ENCODE assay signal across 9 cellular contexts in the genomic region with DNA sequence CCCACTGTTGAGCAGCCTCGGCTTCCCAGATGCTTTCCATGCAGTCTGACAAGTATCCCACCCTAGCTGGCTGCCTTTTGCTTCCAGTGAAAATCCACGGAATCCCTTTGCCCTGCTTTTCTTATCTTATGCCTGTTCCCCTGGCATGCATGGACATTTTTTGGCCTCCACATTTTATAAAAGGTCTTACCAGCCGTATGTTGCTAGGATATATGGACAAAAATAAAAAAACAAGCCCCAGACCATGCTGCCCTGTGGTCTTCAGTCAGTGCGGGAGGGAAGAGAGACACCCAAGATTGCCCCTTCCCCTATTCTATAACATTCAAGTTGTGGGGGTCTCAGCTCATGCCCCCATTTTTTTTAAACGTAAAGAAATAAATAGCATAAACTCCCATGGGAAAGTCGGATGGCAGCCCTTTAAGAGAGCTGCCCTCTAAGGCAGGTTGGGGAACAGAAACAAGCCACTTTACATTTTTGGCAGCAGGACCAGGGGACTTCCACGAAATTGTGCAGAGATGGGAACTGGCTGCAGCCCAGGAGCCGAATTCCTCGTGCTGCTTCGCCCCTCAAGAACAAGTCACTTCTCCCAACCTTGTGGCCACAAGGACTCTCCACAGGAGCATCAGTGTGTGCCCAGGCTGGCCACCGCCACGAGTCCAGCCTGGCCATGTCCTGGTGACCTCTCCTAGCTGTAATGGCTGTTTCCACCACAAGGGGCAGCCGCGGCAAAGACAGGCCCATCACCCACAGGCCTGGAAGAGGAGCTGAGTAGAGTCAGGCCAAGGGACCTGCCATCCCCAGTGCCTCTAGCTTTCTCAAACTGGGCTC.
DNase-seq lines count a peak whose midpoint lies in the region; ATAC-seq lines count a peak whose summit lies in the region.
"Had no signal": no experiment of that assay in that cellular context is flagged by ENCODE, and none has a peak within 500 bp of the region (broad histone marks: within the 10 kb centered on the region; RNA-seq: fewer than 3 reads in every experiment).

No MANE protein-coding gene starts in this region.

- H3K4me1 ChIP-seq in trophoblast cell (ENCODE audit: control insufficient read depth in 1 of 2, insufficient read depth in 2 of 2, low read length in 2 of 2), result peaks cover 8% of the 10 kb centered on the region in 2 experiments
- H3K4me1 ChIP-seq: SJSA1 had no signal

- no peak overlapping the region for H2AFZ ChIP-seq in trophoblast cell (ENCODE audit: insufficient read depth, low read length, poor library complexity)

- no peak overlapping the region for H3K23ac ChIP-seq in trophoblast cell (ENCODE audit: low read length)

- H4K12ac ChIP-seq in trophoblast cell (ENCODE audit: low read depth, low read length), result no peak overlapping the region

- DNase-seq in DMS 273 (lab: John Stamatoyannopoulos, UW; ENCODE audit: unreplicated experiment) (peak; percentile 72), NOMO-1 treated with dmso at 0.1 percent for 144 hours (lab: John Stamatoyannopoulos, UW; ENCODE audit: unreplicated experiment) (peak; percentile 45), Right ventricle myocardium superior (peak; percentile 89), trophoblast cell (peak; percentile 55 to 88), NCI-H510A (lab: John Stamatoyannopoulos, UW) (no peak)
- DNase-seq in activated gamma-delta T cell treated with anti-CD3 and anti-CD28 coated beads, Interleukin-2, amount 50 U/mL, for 16 hours (ENCODE audit: low read depth), result peak; percentile 19

- WGBS in trophoblast cell (ENCODE audit: extremely low coverage, insufficient coverage, insufficient read length), result no CpG with 5 or more reads among the region's 14 CpGs

- no peak overlapping the region for H2BK120ac ChIP-seq in trophoblast cell (ENCODE audit: insufficient read depth, low read length, poor library complexity)

- no peak overlapping the region for H4K8ac ChIP-seq in trophoblast cell (ENCODE audit: low read depth, low read length)

- no peak overlapping the region for H3K27ac ChIP-seq in trophoblast cell (ENCODE audit: low read depth, low read length)
- H3K27ac ChIP-seq: SJSA1 had no signal

- no peak overlapping the region for H3K4me3 ChIP-seq in trophoblast cell (ENCODE audit: low read depth, low read length)
- H3K4me3 ChIP-seq: SJSA1 had no signal

- peaks cover 3% of the 10 kb centered on the region for H3K9me3 ChIP-seq in trophoblast cell (ENCODE audit: insufficient read depth, low read depth, low read length)

- no peak overlapping the region for H2BK12ac ChIP-seq in trophoblast cell (ENCODE audit: low read length)

- no peak overlapping the region for H3K4ac ChIP-seq in trophoblast cell (ENCODE audit: low read depth, low read length)

- H2BK5ac ChIP-seq in trophoblast cell (ENCODE audit: low read depth, low read length, poor library complexity), result no peak overlapping the region

- H3K9ac ChIP-seq in trophoblast cell (ENCODE audit: low read length), result no peak overlapping the region

- no peak overlapping the region for H2AK5ac ChIP-seq in trophoblast cell (ENCODE audit: low read length)

- no peak overlapping the region for H3K18ac ChIP-seq in trophoblast cell (ENCODE audit: low read length)

- H3K79me2 ChIP-seq in trophoblast cell (ENCODE audit: control insufficient read depth, insufficient read depth, low read length, poor library complexity), result peaks cover 2% of the 10 kb centered on the region

- no peaks in the 10 kb centered on the region for H3K36me3 ChIP-seq in trophoblast cell (ENCODE audit: control insufficient read depth in 1 of 2, insufficient read depth in 2 of 2, low read length in 2 of 2)
- H3K36me3 ChIP-seq: SJSA1 had no signal

- H3K14ac ChIP-seq in trophoblast cell (ENCODE audit: low read length), result no peak overlapping the region

- H3K4me2 ChIP-seq in trophoblast cell (ENCODE audit: low read length), result no peak overlapping the region

- no peak overlapping the region for H4K91ac ChIP-seq in trophoblast cell (ENCODE audit: low read depth, low read length)

- peaks cover 4% of the 10 kb centered on the region for H3K79me1 ChIP-seq in trophoblast cell (ENCODE audit: low read length)

- H3K27me3 ChIP-seq in trophoblast cell (ENCODE audit: insufficient read depth, low read length), result no peaks in the 10 kb centered on the region
- H3K27me3 ChIP-seq: SJSA1 had no signal

- ATAC-seq in GM21723 (IDR thresholded peaks at IDR 0.05; ENCODE audit: unreplicated experiment), result peak; percentile 86
- peak; percentile 94 for ATAC-seq in Right ventricle myocardium superior (ENCODE audit: poor library complexity)
- ATAC-seq in HG03378 (IDR thresholded peaks at IDR 0.05; ENCODE audit: unreplicated experiment), result no peak

- intact Hi-C loops in Right ventricle myocardium superior (cut with DNase I), result loop anchor here (5.0 kb wide), 1 partner anchor 86 kb away; no protein-coding TSS in a partner anchor
